13 cellular contexts compared by ENCODE assay signal in the genomic region with DNA sequence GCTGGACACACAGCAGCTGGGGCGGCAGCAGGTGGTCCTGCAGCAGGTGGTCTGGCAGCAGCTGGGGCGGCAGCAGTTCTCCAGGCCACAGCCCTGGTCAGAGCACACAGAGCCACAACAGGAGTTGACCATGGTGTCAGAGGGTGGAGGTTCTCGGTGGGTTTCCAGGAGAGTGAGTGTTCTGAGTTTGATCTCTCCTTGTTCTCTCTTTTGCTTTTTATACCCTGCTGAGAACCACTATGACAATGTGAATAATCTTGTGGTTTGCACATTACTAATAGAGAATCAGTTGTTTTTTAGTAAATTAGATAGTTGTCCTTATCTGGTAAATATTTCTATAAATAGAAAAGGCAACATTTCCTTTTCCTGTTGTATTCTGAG. TPM values are rescaled to one million over a fixed set of nuclear protein-coding genes. Genes with fewer than 3 reads are reported as not detected.
DNase-seq lines count a peak whose midpoint lies in the region; ATAC-seq and TF ChIP-seq lines count a peak whose summit lies in the region.
"Not testable (repeated sequence)": the region's sequence is repeated elsewhere in the genome, so short reads cannot be mapped to it uniquely, and the experiment has no call there.
"Had no signal": no experiment of that assay in that cellular context is flagged by ENCODE, and none has a peak within 500 bp of the region (broad histone marks: within the 10 kb centered on the region; RNA-seq: fewer than 3 reads in every experiment).

Gene KRTAP4-12, minus strand, starts transcription at position 192 of the 381 bp plus-strand sequence. Its CDS starts 60 bp downstream, at position 132.

- peak within 1 kb of the TSS; percentile 46 for H3K4me2 ChIP-seq in HCT116 (ENCODE audit: low read length)

- not testable (repeated sequence) for H3K27me3 ChIP-seq in CD4-positive, alpha-beta memory T cell (ENCODE audit: insufficient read depth, low read length); HCT116 (ENCODE audit: insufficient read depth, low read length); SJCRH30

- not testable (repeated sequence) for H3K36me3 Mint-ChIP-seq in CD4-positive, alpha-beta memory T cell; activated T-cell treated with anti-CD3 and anti-CD28 coated beads, Interleukin-2, amount 50 U/mL, for 72 hours (ENCODE audit: insufficient read depth in 2 of 2); activated naive CD8-positive, alpha-beta T cell treated with anti-CD3 and anti-CD28 coated beads for 36 hours; stimulated activated effector memory CD8-positive, alpha-beta T cell treated with anti-CD3 and anti-CD28 coated beads, Interleukin-12 subunit alpha, Interleukin-12 subunit beta, amount 100 ng/mL, for 72 hours
- peaks cover 15% of the 10 kb centered on the region for H3K36me3 Mint-ChIP-seq in glutamatergic neuron (ENCODE audit: unreplicated experiment)

- not testable (repeated sequence) for ATAC-seq in HCT116; activated T-cell treated with anti-CD3 and anti-CD28 coated beads, Interleukin-2, amount 50 U/mL, for 72 hours (replicated peaks in 1 of 2)
- peak; percentile 54 for ATAC-seq in stimulated activated effector memory CD8-positive, alpha-beta T cell treated with anti-CD3 and anti-CD28 coated beads, Interleukin-12 subunit alpha, Interleukin-12 subunit beta, amount 100 ng/mL, for 72 hours

- peak within 1 kb of the TSS in 7 of 8 donors; percentile 64 to 87 (median 73) for H3K4me3 Mint-ChIP-seq in CD4-positive, alpha-beta memory T cell
- H3K4me3 Mint-ChIP-seq in activated T-cell treated with anti-CD3 and anti-CD28 coated beads, Interleukin-2, amount 50 U/mL, for 72 hours: peak within 1 kb of the TSS; percentile 2 to 18
- not testable (repeated sequence) for H3K4me3 Mint-ChIP-seq in activated naive CD8-positive, alpha-beta T cell treated with anti-CD3 and anti-CD28 coated beads for 36 hours; stimulated activated effector memory CD8-positive, alpha-beta T cell treated with anti-CD3 and anti-CD28 coated beads, Interleukin-12 subunit alpha, Interleukin-12 subunit beta, amount 100 ng/mL, for 72 hours
- peak within 1 kb of the TSS; percentile 58 for H3K4me3 Mint-ChIP-seq in glutamatergic neuron (ENCODE audit: unreplicated experiment)

- not testable (repeated sequence) for H3K9ac ChIP-seq in HCT116 (ENCODE audit: low read length)

- CTCF ChIA-PET in CD4-positive, alpha-beta memory T cell (lab: Charles Lee; ENCODE audit: partially characterized antibody): interaction anchor here (0.7 to 1.0 kb wide), 2 partner anchors 163 to 199 kb away, joined by 3 to 6 read pairs; no protein-coding TSS in a partner anchor
- CTCF ChIA-PET in HCT116 (lab: Charles Lee): not testable (repeated sequence)

- H3K27ac Mint-ChIP-seq in CD4-positive, alpha-beta memory T cell: peak within 1 kb of the TSS in 6 of 7 donors; percentile 2 to 91 (median 74)
- not testable (repeated sequence) for H3K27ac Mint-ChIP-seq in activated T-cell treated with anti-CD3 and anti-CD28 coated beads, Interleukin-2, amount 50 U/mL, for 72 hours; stimulated activated effector memory CD8-positive, alpha-beta T cell treated with anti-CD3 and anti-CD28 coated beads, Interleukin-12 subunit alpha, Interleukin-12 subunit beta, amount 100 ng/mL, for 72 hours
- H3K27ac Mint-ChIP-seq in activated naive CD8-positive, alpha-beta T cell treated with anti-CD3 and anti-CD28 coated beads for 36 hours: peak within 1 kb of the TSS; percentile 4
- H3K27ac Mint-ChIP-seq in glutamatergic neuron (ENCODE audit: unreplicated experiment): peak within 1 kb of the TSS; percentile 89

- H3K79me2 ChIP-seq in HCT116 (ENCODE audit: insufficient read depth, low read length): not testable (repeated sequence)

- not testable (repeated sequence) for H3K9me3 Mint-ChIP-seq in CD4-positive, alpha-beta memory T cell; activated T-cell treated with anti-CD3 and anti-CD28 coated beads, Interleukin-2, amount 50 U/mL, for 72 hours; stimulated activated effector memory CD8-positive, alpha-beta T cell treated with anti-CD3 and anti-CD28 coated beads, Interleukin-12 subunit alpha, Interleukin-12 subunit beta, amount 100 ng/mL, for 72 hours
- H3K9me3 Mint-ChIP-seq in activated naive CD8-positive, alpha-beta T cell treated with anti-CD3 and anti-CD28 coated beads for 36 hours: peaks cover 16% of the 10 kb centered on the region
- peaks cover 12% of the 10 kb centered on the region for H3K9me3 Mint-ChIP-seq in glutamatergic neuron (ENCODE audit: unreplicated experiment)

- not testable (repeated sequence) for H3K9me2 ChIP-seq in HCT116 (ENCODE audit: insufficient read depth)

- H3K36me3 ChIP-seq in CD4-positive, alpha-beta memory T cell (ENCODE audit: insufficient read depth, low read length); HCT116 (ENCODE audit: control insufficient read depth in 1 of 2, insufficient read depth in 2 of 2, low read length in 2 of 2); SJCRH30: not testable (repeated sequence)

- TF ChIP-seq POLR2A in HCT116 (IDR thresholded peaks at IDR 0.05; ENCODE audit: borderline replicate concordance, extremely low read depth, insufficient read depth, insufficient read length): not testable (repeated sequence)

- BruUV-seq in HCT116 (replicated peaks; lab: Mats Ljungman, UMichigan): not testable (repeated sequence)

- not testable (repeated sequence) for H2AFZ ChIP-seq in HCT116 (ENCODE audit: low read depth, low read length, poor library complexity, severe bottlenecking)

- not testable (repeated sequence) for H3K4me3 ChIP-seq in CD4-positive, alpha-beta memory T cell (ENCODE audit: low read length in 2 of 2); HCT116 (replicated peaks in 1 of 2; ENCODE audit: low read depth in 1 of 2, low read length in 2 of 2); SJCRH30

- not testable (repeated sequence) for TF ChIP-seq CTCF in HCT116 (IDR thresholded peaks at IDR 0.05 in 2 of 3, conservative IDR thresholded peaks at IDR 0.05 in 1 of 3; ENCODE audit: borderline replicate concordance in 1 of 3, insufficient read depth in 1 of 3, low read depth in 2 of 3, low read length in 2 of 3); glutamatergic neuron (IDR thresholded peaks at IDR 0.05; ENCODE audit: partially characterized antibody, unreplicated experiment)

- RAD21 ChIA-PET in HCT116 (lab: Charles Lee; ENCODE audit: low non-redundant PET in 1 of 2, low total read pairs in 2 of 2, uncharacterized antibody in 2 of 2, unreplicated experiment in 2 of 2): not testable (repeated sequence)

- peaks cover 13 to 82% (median 50%) of the 10 kb centered on the region in 4 donors for H3K4me1 Mint-ChIP-seq in CD4-positive, alpha-beta memory T cell
- H3K4me1 Mint-ChIP-seq in activated T-cell treated with anti-CD3 and anti-CD28 coated beads, Interleukin-2, amount 50 U/mL, for 72 hours (ENCODE audit: low read depth): peaks cover 33% of the 10 kb centered on the region
- peaks cover 37% of the 10 kb centered on the region for H3K4me1 Mint-ChIP-seq in activated naive CD8-positive, alpha-beta T cell treated with anti-CD3 and anti-CD28 coated beads for 36 hours
- not testable (repeated sequence) for H3K4me1 Mint-ChIP-seq in glutamatergic neuron (ENCODE audit: low read depth, unreplicated experiment)
- H3K4me1 Mint-ChIP-seq in stimulated activated effector memory CD8-positive, alpha-beta T cell treated with anti-CD3 and anti-CD28 coated beads, Interleukin-12 subunit alpha, Interleukin-12 subunit beta, amount 100 ng/mL, for 72 hours: peaks cover 26% of the 10 kb centered on the region

- H3K27me3 Mint-ChIP-seq in CD4-positive, alpha-beta memory T cell; activated T-cell treated with anti-CD3 and anti-CD28 coated beads, Interleukin-2, amount 50 U/mL, for 72 hours (ENCODE audit: low read depth); activated naive CD8-positive, alpha-beta T cell treated with anti-CD3 and anti-CD28 coated beads for 36 hours; glutamatergic neuron (ENCODE audit: unreplicated experiment): not testable (repeated sequence)

- peak; percentile 31 for DNase-seq in A172 (ENCODE audit: low spot score)
- DNase-seq in CD4-positive, alpha-beta memory T cell; HCT116 (ENCODE audit: low read depth, low spot score); SJCRH30; activated T-cell treated with anti-CD3 and anti-CD28 coated beads, Interleukin-2, amount 50 U/mL, for 72 hours; activated naive CD8-positive, alpha-beta T cell treated with anti-CD3 and anti-CD28 coated beads for 36 hours; glutamatergic neuron; stimulated activated effector memory CD8-positive, alpha-beta T cell treated with anti-CD3 and anti-CD28 coated beads, Interleukin-12 subunit alpha, Interleukin-12 subunit beta, amount 100 ng/mL, for 72 hours (ENCODE audit: low spot score in 2 of 2): not testable (repeated sequence)

- not testable (repeated sequence) for H4K20me1 ChIP-seq in HCT116 (ENCODE audit: insufficient read depth)

- H3K4me1 ChIP-seq in CD4-positive, alpha-beta memory T cell (ENCODE audit: insufficient read depth, low read length): peaks cover 57% of the 10 kb centered on the region
- peaks cover 0 to 27% of the 10 kb centered on the region in 2 experiments; a peak in 2 of 4 replicates for H3K4me1 ChIP-seq in HCT116 (ENCODE audit: control insufficient read depth in 1 of 2, insufficient read depth in 2 of 2, low read length in 2 of 2)
- not testable (repeated sequence) for H3K4me1 ChIP-seq in SJCRH30

- not testable (repeated sequence) for H3K9me3 ChIP-seq in CD4-positive, alpha-beta memory T cell (ENCODE audit: control insufficient read depth in 1 of 2, low read length in 2 of 2); SJCRH30 (replicated peaks)
- peaks cover 0 to 14% of the 10 kb centered on the region in 2 experiments; a peak in 1 of 4 replicates for H3K9me3 ChIP-seq in HCT116 (ENCODE audit: control insufficient read depth in 1 of 2, insufficient read depth in 1 of 2, low read depth in 1 of 2, low read length in 2 of 2)

- intact Hi-C loops in CD4-positive, alpha-beta memory T cell (cut with micrococcal nuclease); HCT116 (cut with micrococcal nuclease): not testable (repeated sequence)

- POLR2A ChIA-PET in CD4-positive, alpha-beta memory T cell (lab: Charles Lee; ENCODE audit: partially characterized antibody): interaction anchor here (1.2 kb wide), 1 partner anchor 10 kb away, joined by 3 read pairs; no protein-coding TSS in a partner anchor
- POLR2A ChIA-PET in HCT116 (lab: Charles Lee): not testable (repeated sequence)

- not testable (repeated sequence) for H3K27ac ChIP-seq in CD4-positive, alpha-beta memory T cell (ENCODE audit: low read depth, low read length)
- H3K27ac ChIP-seq in HCT116 (ENCODE audit: low read depth, low read length) (peak within 1 kb of the TSS; percentile 2), SJCRH30 (peak within 1 kb of the TSS; percentile 20; the same call in 1 of the 2 replicates)

- not testable (repeated sequence) for TF ChIP-seq RAD21 in HCT116 (IDR thresholded peaks at IDR 0.05; ENCODE audit: low read depth)

RNA-seq across cellular contexts. Expression of gene KRTAP4-12, which starts in this region (rescaled TPM):
- total RNA-seq in A172 (2014; rRNA removed; shearing (Covaris generic)): not detected in 2 replicates
- total RNA-seq in CD4-positive, alpha-beta memory T cell: not detected
- not detected for polyA plus RNA-seq in CD4-positive, alpha-beta memory T cell
- total RNA-seq in HCT116 (2021; ENCODE audit: unreplicated experiment): not detected
- polyA plus RNA-seq in HCT116 (2012): 1.7 and 2.5 TPM in 2 replicates
- 0.22 TPM in 1 of 2 replicates, not detected in the other for total RNA-seq in SJCRH30 (2014; rRNA removed; shearing (Covaris generic))
- not detected for total RNA-seq in activated T-cell treated with anti-CD3 and anti-CD28 coated beads, Interleukin-2, amount 50 U/mL, for 72 hours
- not detected for total RNA-seq in activated naive CD8-positive, alpha-beta T cell treated with anti-CD3 and anti-CD28 coated beads for 36 hours
- total RNA-seq in glutamatergic neuron (ENCODE audit: unreplicated experiment): not detected
- total RNA-seq: G401, H4, HepG2, HT1080, Peyer's patch had no signal
- polyA plus RNA-seq: HepG2 had no signal

Comparison
In these comparisons a context has a peak if more than half of its experiments do, and no peak if none do; other contexts are left out.
1. Peak in DNase-seq in A172; RNA of the gene not detected or under 1 TPM.